2 cellular contexts compared by ENCODE assay signal in genomic region chr17:4944554-4945175, GRCh38.
TF ChIP-seq lines count a peak whose summit lies in the region.

No MANE protein-coding gene starts in this region.

TF ChIP-seq in SK-N-SH, 30 proteins besides CTCF, POLR2A, EP300 and RAD21:
- TF ChIP-seq JUND (IDR thresholded peaks at IDR 0.05) (peak; percentile 3; the same call in 1 of the 2 replicates), NFIC (IDR thresholded peaks at IDR 0.05; ENCODE audit: borderline replicate concordance) (no peak), MAX (IDR thresholded peaks at IDR 0.05; ENCODE audit: low read depth) (no peak), FOSL2 (IDR thresholded peaks at IDR 0.05; ENCODE audit: borderline replicate concordance, low read depth) (no peak), GABPA (IDR thresholded peaks at IDR 0.05; ENCODE audit: low read depth) (no peak), TAF1 (IDR thresholded peaks at IDR 0.05; ENCODE audit: borderline replicate concordance, low read depth, low read length) (no peak)

TF ChIP-seq in endothelial cell of umbilical vein, 7 proteins besides CTCF, POLR2A, EP300 and RAD21:
- TF ChIP-seq POLR2AphosphoS5 (IDR thresholded peaks at IDR 0.05; ENCODE audit: insufficient read depth, low read depth, low read length) = peak; percentile 53
- no peak for TF ChIP-seq MYC (IDR thresholded peaks at IDR 0.05; ENCODE audit: low read depth, low read length)
- no peak for TF ChIP-seq JUN (IDR thresholded peaks at IDR 0.05; ENCODE audit: borderline replicate concordance, insufficient read depth, insufficient read length, low read depth)
- TF ChIP-seq EZH2 (IDR thresholded peaks at IDR 0.05; ENCODE audit: borderline replicate concordance, low read depth, low read length, severe bottlenecking) = no peak
